Comparison of ENCODE assay signal across 8 cellular contexts in the genomic region with DNA sequence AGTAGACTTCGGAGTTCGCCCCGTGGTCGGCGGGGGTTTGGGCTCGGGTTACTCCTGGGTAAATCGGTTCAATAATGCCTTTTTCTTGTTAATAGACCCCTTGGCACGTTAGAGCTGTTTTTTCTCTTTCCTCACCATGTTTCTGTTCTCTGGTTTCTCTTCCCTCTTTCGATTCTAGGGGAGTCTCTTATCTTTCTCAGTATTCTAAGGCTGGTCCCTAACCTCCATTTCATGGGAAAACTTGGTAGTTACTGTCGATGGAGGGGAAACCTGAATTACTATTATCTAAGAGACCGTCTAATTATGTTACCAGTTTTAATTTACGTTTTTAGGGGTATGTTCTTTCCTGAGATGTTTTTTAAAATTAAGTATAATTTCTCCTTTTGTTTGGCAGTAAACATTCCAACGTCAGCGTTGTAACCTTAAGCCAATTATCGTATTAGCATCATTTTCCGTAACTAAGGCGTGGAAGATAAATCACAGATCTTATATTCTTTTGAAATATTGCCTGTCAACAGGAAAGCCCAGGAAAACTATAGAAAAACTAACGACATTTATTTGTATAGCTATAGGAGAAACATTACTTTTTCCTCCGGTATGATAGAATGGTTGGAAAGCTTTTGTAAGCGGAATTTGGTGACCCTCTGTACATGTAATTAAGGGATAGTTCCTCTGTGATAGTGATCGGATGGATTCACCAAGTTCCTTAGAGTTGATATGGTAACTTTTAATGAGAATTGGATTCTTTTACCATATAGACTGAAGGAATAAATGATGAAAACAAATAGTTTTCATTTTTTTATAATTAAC. TPM values are rescaled to one million over a fixed set of nuclear protein-coding genes. Genes with fewer than 3 reads are reported as not detected.
DNase-seq lines count a peak whose midpoint lies in the region; ATAC-seq, FAIRE-seq and TF ChIP-seq lines count a peak whose summit lies in the region.

No MANE protein-coding gene starts in this region.

- H3K4me2 ChIP-seq in IMR-90 (ENCODE audit: low read depth, low read length) (peak overlapping the region; percentile 95), keratinocyte (ENCODE audit: control insufficient read depth, extremely low read depth, insufficient read depth, low read depth, low read length) (peak overlapping the region; percentile 87)

- TF ChIP-seq POLR2A in IMR-90 (IDR thresholded peaks at IDR 0.05; ENCODE audit: low read depth, low read length) = no peak
- no peak for TF ChIP-seq POLR2A in stomach (IDR thresholded peaks at IDR 0.05)

- dilution Hi-C loops in IMR-90 (cut with HindIII; ENCODE audit: low sequenced_read_pairs, unreplicated experiment) (no loop called here), keratinocyte (cut with MboI; ENCODE audit: extremely low pct_ligation_motif_present, low sequenced_read_pairs) (no loop called here)

- peak overlapping the region; percentile 96 for H2BK5ac ChIP-seq in IMR-90 (ENCODE audit: low read depth, low read length, poor library complexity, severe bottlenecking)

- peak overlapping the region; percentile 83; the same call in 1 of the 2 replicates for H4K91ac ChIP-seq in IMR-90 (ENCODE audit: insufficient read depth, low read depth, low read length)

- POLR2A ChIA-PET in IMR-90 (lab: Charles Lee; ENCODE audit: unreplicated experiment) = interaction anchor here (0.5 to 0.7 kb wide), 5 partner anchors 13 to 292 kb away, joined by 3 to 5 read pairs (median 4); no protein-coding TSS in a partner anchor

- H3K27me3 ChIP-seq in IMR-90 (ENCODE audit: control insufficient read depth, insufficient read depth, low read length) = no peaks in the 10 kb centered on the region
- H3K27me3 ChIP-seq in keratinocyte (ENCODE audit: control insufficient read depth, extremely low read depth, insufficient read depth, low read length) = no peaks in the 10 kb centered on the region
- H3K27me3 ChIP-seq in stomach = peaks cover 0 to under 1% (median 0%) of the 10 kb centered on the region in 3 donors

- no peak overlapping the region for H3K18ac ChIP-seq in IMR-90 (ENCODE audit: low read depth, low read length)

- H3K27ac ChIP-seq in C4-2B (peak overlapping the region; percentile 86), IMR-90 (ENCODE audit: insufficient read depth, low read length) (peak overlapping the region; percentile 93), adipose tissue (ENCODE audit: low read depth, low read length) (peak overlapping the region; percentile 44), keratinocyte (ENCODE audit: control insufficient read depth, insufficient read depth, low read length) (peak overlapping the region; percentile 97), stomach (peak overlapping the region; percentile 95 to 99 (median 98))

- H3K9me1 ChIP-seq in IMR-90 (ENCODE audit: insufficient read depth, low read length) = no peaks in the 10 kb centered on the region
- no peaks in the 10 kb centered on the region for H3K9me1 ChIP-seq in keratinocyte (ENCODE audit: control insufficient read depth, extremely low read depth, insufficient read depth, low read length)

- H2BK20ac ChIP-seq in IMR-90 (ENCODE audit: low read depth, low read length) = no peak overlapping the region

- H3K36me3 ChIP-seq in IMR-90 (ENCODE audit: control insufficient read depth, insufficient read depth, low read length) (peaks cover 1% of the 10 kb centered on the region; the same call in 1 of the 2 replicates), keratinocyte (ENCODE audit: control insufficient read depth in 2 of 2, extremely low read depth in 1 of 2, insufficient read depth in 2 of 2, low read length in 2 of 2) (peaks cover 0 to 2% of the 10 kb centered on the region in 2 experiments), stomach (no peaks in the 10 kb centered on the region)

- WGBS in IMR-90 (ENCODE audit: extremely low coverage in 2 of 2, insufficient read length in 1 of 2), 2 experiments = 0% methylated on average over 7 of the region's 21 CpGs; no CpG with 5 or more reads in 1 of the 2 experiments
- 1 to 3% (median 3%) methylated on average over 21 of the region's 21 CpGs for WGBS in adipose tissue, 3 donors
- WGBS in stomach, 5 donors = 2 to 5% (median 2%) methylated on average over 21 of the region's 21 CpGs

- no peak for TF ChIP-seq EP300 in stomach (IDR thresholded peaks at IDR 0.05)

- H3K79me2 ChIP-seq in keratinocyte (ENCODE audit: control insufficient read depth, insufficient read depth, low read length) = peaks cover 58% of the 10 kb centered on the region

- CTCF ChIA-PET in IMR-90 (lab: Yijun Ruan, JAX) = interaction anchor here (0.6 to 1.3 kb wide), 5 partner anchors 8 to 289 kb away, joined by 3 to 6 read pairs (median 3); no protein-coding TSS in a partner anchor

- no peak overlapping the region for H2BK15ac ChIP-seq in IMR-90 (ENCODE audit: low read depth, low read length)

- H3K79me1 ChIP-seq in IMR-90 (ENCODE audit: low read depth in 1 of 2, low read length in 2 of 2) = peaks cover 0 to 35% of the 10 kb centered on the region in 2 experiments; a peak in 2 of 4 replicates

- peak overlapping the region; percentile 78 to 99; a peak in 2 of 4 replicates for H4K8ac ChIP-seq in IMR-90 (ENCODE audit: low read depth in 2 of 2, low read length in 2 of 2)

- FAIRE-seq in keratinocyte (lab: Jason Lieb, UNC) = no peak

- TF ChIP-seq RAD21 in IMR-90 (IDR thresholded peaks at IDR 0.05; ENCODE audit: low read length) = no peak

- H3K9ac ChIP-seq in IMR-90 (ENCODE audit: low read depth, low read length) = peak overlapping the region; percentile 97
- H3K9ac ChIP-seq in keratinocyte (ENCODE audit: control insufficient read depth, extremely low read depth, insufficient read depth, low read length) = peak overlapping the region; percentile 99

- peak overlapping the region; percentile 86 for H3K14ac ChIP-seq in IMR-90 (replicated peaks; ENCODE audit: low read depth, low read length)

- peak overlapping the region; percentile 88 for H3K4ac ChIP-seq in IMR-90 (ENCODE audit: low read depth, low read length)

- TSS peak; percentile 47 for BruUV-seq in IMR-90 (replicated peaks; lab: Mats Ljungman, UMichigan)

- no peak overlapping the region for H2BK120ac ChIP-seq in IMR-90 (ENCODE audit: low read depth, low read length)

- H4K20me1 ChIP-seq in IMR-90 (ENCODE audit: insufficient read depth, low read length) (peaks cover 18% of the 10 kb centered on the region; the same call in 1 of the 2 replicates), keratinocyte (ENCODE audit: control insufficient read depth, extremely low read depth, insufficient read depth, low read length) (peaks cover 3% of the 10 kb centered on the region)

- in situ Hi-C loops in IMR-90 (cut with MboI; ENCODE audit: low sequenced_read_pairs) = loop anchor here (25.0 kb wide), 2 partner anchors 537 to 1012 kb away; a partner anchor contains a TSS

- intact Hi-C loops in IMR-90 (cut with micrococcal nuclease) (no loop called here), stomach (cut with DNase I; ENCODE audit: low total_unique reads) (no loop called here)

- TF ChIP-seq CTCF in C4-2B (conservative IDR thresholded peaks at IDR 0.05) (no peak), IMR-90 (conservative IDR thresholded peaks at IDR 0.05; ENCODE audit: low read depth, low read length) (no peak), keratinocyte (optimal IDR thresholded peaks at IDR 0.05 in 1 of 3, IDR thresholded peaks at IDR 0.05 in 1 of 3, conservative IDR thresholded peaks at IDR 0.05 in 1 of 3; ENCODE audit: extremely low read depth in 1 of 3, insufficient read depth in 2 of 3, low read length in 3 of 3) (no peak), stomach (IDR thresholded peaks at IDR 0.05) (no peak)

- peak overlapping the region; percentile 50; the same call in 1 of the 2 replicates for H4K5ac ChIP-seq in IMR-90 (ENCODE audit: low read depth, low read length)

- ATAC-seq in GM19452 (IDR thresholded peaks at IDR 0.05; ENCODE audit: unreplicated experiment) = peak; percentile 15
- ATAC-seq in IMR-90 (ENCODE audit: low read depth) = peak; percentile 17
- ATAC-seq in GM19467 (IDR thresholded peaks at IDR 0.05; ENCODE audit: unreplicated experiment) = no peak

- DNase-seq in IMR-90 = peak; percentile 10
- no peak for DNase-seq in keratinocyte (ENCODE audit: low read depth, low spot score)
- DNase-seq in stomach = no peak
- no peak for DNase-seq in DMS153 (lab: John Stamatoyannopoulos, UW)

- H3K9me3 ChIP-seq in IMR-90 (ENCODE audit: control insufficient read depth, insufficient read depth, low read length) = no peaks in the 10 kb centered on the region; the same call in 1 of the 2 replicates
- H3K9me3 ChIP-seq in keratinocyte (ENCODE audit: control insufficient read depth, low read depth, low read length) = no peaks in the 10 kb centered on the region
- H3K9me3 ChIP-seq in stomach = peaks cover 0 to 8% (median 2%) of the 10 kb centered on the region in 4 donors

- H2AFZ ChIP-seq in IMR-90 (replicated peaks; ENCODE audit: low read length, poor library complexity) (peak overlapping the region; percentile 100), keratinocyte (ENCODE audit: control insufficient read depth, low read length) (peak overlapping the region; percentile 98)

- H3K4me1 ChIP-seq in IMR-90 (ENCODE audit: control insufficient read depth, insufficient read depth, low read length) (no peaks in the 10 kb centered on the region), keratinocyte (ENCODE audit: control insufficient read depth, extremely low read depth, insufficient read depth, low read length) (peaks cover 16% of the 10 kb centered on the region), stomach (peaks cover 12 to 59% (median 40%) of the 10 kb centered on the region in 4 donors)

- H3K4me3 ChIP-seq in IMR-90 (ENCODE audit: insufficient read depth, low read depth, low read length) = peak overlapping the region; percentile 92
- peak overlapping the region; percentile 64 to 99 (median 98) for H3K4me3 ChIP-seq in keratinocyte (ENCODE audit: control insufficient read depth in 2 of 3, extremely low read depth in 1 of 3, insufficient read depth in 2 of 3, low read depth in 1 of 3, low read length in 3 of 3)
- peak overlapping the region; percentile 58 to 96 (median 82) for H3K4me3 ChIP-seq in stomach

- H3K23ac ChIP-seq in IMR-90 (ENCODE audit: low read depth, low read length) = peak overlapping the region; percentile 89

- H2AK9ac ChIP-seq in IMR-90 (replicated peaks; ENCODE audit: low read depth, low read length, poor library complexity) = peak overlapping the region; percentile 89

- no peak overlapping the region for H2AK5ac ChIP-seq in IMR-90 (ENCODE audit: low read depth, low read length)

- H3K56ac ChIP-seq in IMR-90 (ENCODE audit: extremely low read depth, insufficient read depth, low read length) = peak overlapping the region; percentile 78

RNA-seq across cellular contexts. Expression of a gene that starts 0.8 kb away (rescaled TPM):
- total RNA-seq in IMR-90 (2012; rRNA removed) = 42.3 and 48.0 TPM in 2 replicates
- 12.1 and 15.0 TPM in 2 replicates for polyA plus RNA-seq in IMR-90 (2012; rRNA removed)
- polyA plus RNA-seq in IMR-90 (2012; cell fraction: cytosol; rRNA removed) = 1.0 and 1.3 TPM in 2 replicates
- 12.3 and 110 TPM in 2 replicates for polyA plus RNA-seq in IMR-90 (2012; cell fraction: nucleus; rRNA removed; ENCODE audit: low replicate concordance)
- 10 to 100 TPM in 1 of 3 donors, 1 to 10 TPM in 2; 5.6 to 13.5 (median 5.8) TPM for polyA plus RNA-seq in adipose tissue
- 15.0 to 43.6 TPM (median 42.9 TPM) in 3 replicates for polyA plus RNA-seq in keratinocyte
- 18.2 TPM for polyA plus RNA-seq in keratinocyte (2011; ENCODE audit: low read depth)
- 3.5 and 8.7 TPM in 2 replicates for polyA plus RNA-seq in keratinocyte (2011; cell fraction: cytosol; rRNA removed)
- 101 and 123 TPM in 2 replicates for polyA plus RNA-seq in keratinocyte (2011; cell fraction: nucleus; rRNA removed)
- 12.5 and 22.4 TPM in 2 replicates for polyA plus RNA-seq in keratinocyte (2012; ENCODE audit: low replicate concordance)
- 7.2 to 74.0 TPM (median 50.0 TPM) in 3 replicates for polyA minus RNA-seq in keratinocyte
- 10.6 TPM for polyA minus RNA-seq in keratinocyte (2011; cell fraction: cytosol; rRNA and poly(A)+ RNA removed)
- 53.4 and 98.3 TPM in 2 replicates for polyA minus RNA-seq in keratinocyte (2011; cell fraction: nucleus; rRNA and poly(A)+ RNA removed)
- 100 to 1,000 TPM in 1 of 5 donors, 10 to 100 TPM in 4; 30.9 to 146 (median 36.1) TPM for total RNA-seq in stomach
- 1 to 10 TPM; 2.3 to 9.0 (median 2.7) TPM for polyA plus RNA-seq in stomach

RNA-seq across cellular contexts. Expression of a gene that starts 15.1 kb away (rescaled TPM):
- total RNA-seq in IMR-90 (2012; rRNA removed) (under 0.01 and 0.28 TPM in 2 replicates), stomach (1 to 10 TPM in 3 of 5 donors, under 1 TPM in 1, not detected in 1; 0.29 to 2.0 (median 1.4) TPM)
- polyA plus RNA-seq in IMR-90 (2012; rRNA removed) (0.34 and 0.36 TPM in 2 replicates), adipose tissue (1 to 10 TPM in 1 of 3 donors, under 1 TPM in 2; 0.82 to 1.0 (median 0.83) TPM), keratinocyte (0.03 to 0.22 TPM (median 0.06 TPM) in 3 replicates), stomach (under 1 TPM; 0.44 to 0.80 (median 0.46) TPM)
- polyA plus RNA-seq in IMR-90 (2012; cell fraction: cytosol; rRNA removed) = 0.25 and 0.43 TPM in 2 replicates
- polyA plus RNA-seq in IMR-90 (2012; cell fraction: nucleus; rRNA removed; ENCODE audit: low replicate concordance) = 0.30 TPM in 2 replicates
- polyA plus RNA-seq in keratinocyte (2011; ENCODE audit: low read depth) = 0.10 TPM
- 0.02 and 0.04 TPM in 2 replicates for polyA plus RNA-seq in keratinocyte (2011; cell fraction: cytosol; rRNA removed)
- 0.11 and 0.13 TPM in 2 replicates for polyA plus RNA-seq in keratinocyte (2011; cell fraction: nucleus; rRNA removed)
- 0.21 and 0.26 TPM in 2 replicates for polyA plus RNA-seq in keratinocyte (2012; ENCODE audit: low replicate concordance)
- polyA minus RNA-seq in keratinocyte = 0.10 to 0.13 TPM in 2 of 3 replicates, not detected in the other
- polyA minus RNA-seq in keratinocyte (2011; cell fraction: cytosol; rRNA and poly(A)+ RNA removed) = not detected
- polyA minus RNA-seq in keratinocyte (2011; cell fraction: nucleus; rRNA and poly(A)+ RNA removed) = not detected in 2 replicates

Comparison
In these comparisons a context has a peak if more than half of its experiments do, and no peak if none do; other contexts are left out.
1. H3K27ac ChIP-seq: peak in every context shown above with its lines; median percentile 98 in stomach; 97 in keratinocyte; 93 in IMR-90; 86 in C4-2B; 44 in adipose tissue.